8 cellular contexts compared by ENCODE assay signal in genomic region chr12:94710933-94711332, GRCh38.
DNase-seq lines count a peak whose midpoint lies in the region; ATAC-seq, FAIRE-seq and TF ChIP-seq lines count a peak whose summit lies in the region.

No MANE protein-coding gene starts in this region.

- intact Hi-C loops in natural killer cell (cut with micrococcal nuclease): no loop called here

- peaks cover 0 to 9% of the 10 kb centered on the region in 2 donors for H3K27me3 Mint-ChIP-seq in natural killer cell (ENCODE audit: low read depth in 2 of 2)
- H3K27me3 Mint-ChIP-seq in natural killer cell treated with Interleukin-12 subunit alpha and Interleukin-12 subunit beta and Interleukin-15 and Interleukin-18, amount 100 ng/mL, for 72 hours: peaks cover 0 to 2% of the 10 kb centered on the region in 2 donors

- peak in 2 of 3 donors; percentile 57 to 60 for ATAC-seq in natural killer cell
- no peak for ATAC-seq in natural killer cell treated with Interleukin-12 subunit alpha and Interleukin-12 subunit beta and Interleukin-15 and Interleukin-18, amount 100 ng/mL, for 72 hours

- H3K36me3 Mint-ChIP-seq in natural killer cell: no peaks in the 10 kb centered on the region
- no peaks in the 10 kb centered on the region for H3K36me3 Mint-ChIP-seq in natural killer cell treated with Interleukin-12 subunit alpha and Interleukin-12 subunit beta and Interleukin-15 and Interleukin-18, amount 100 ng/mL, for 72 hours

- H3K4me1 Mint-ChIP-seq in natural killer cell: peaks cover 0 to 4% of the 10 kb centered on the region in 2 donors
- H3K4me1 Mint-ChIP-seq in natural killer cell treated with Interleukin-12 subunit alpha and Interleukin-12 subunit beta and Interleukin-15 and Interleukin-18, amount 100 ng/mL, for 72 hours (ENCODE audit: low read depth in 2 of 2): peaks cover 0 to 3% of the 10 kb centered on the region in 2 donors

- no peak for FAIRE-seq in bronchial epithelial cell (lab: Jason Lieb, UNC)

- H3K4me3 ChIP-seq in bronchial epithelial cell (ENCODE audit: low read depth, low read length) (no peak overlapping the region), retinal pigment epithelial cell (ENCODE audit: low read length) (no peak overlapping the region)

- no peak overlapping the region for H3K27ac Mint-ChIP-seq in natural killer cell
- H3K27ac Mint-ChIP-seq in natural killer cell treated with Interleukin-12 subunit alpha and Interleukin-12 subunit beta and Interleukin-15 and Interleukin-18, amount 100 ng/mL, for 72 hours: no peak overlapping the region

- H3K36me3 ChIP-seq in bronchial epithelial cell (ENCODE audit: control insufficient read depth, insufficient read depth, low read length): no peaks in the 10 kb centered on the region

- H3K9me3 Mint-ChIP-seq in natural killer cell: no peaks in the 10 kb centered on the region
- no peaks in the 10 kb centered on the region for H3K9me3 Mint-ChIP-seq in natural killer cell treated with Interleukin-12 subunit alpha and Interleukin-12 subunit beta and Interleukin-15 and Interleukin-18, amount 100 ng/mL, for 72 hours

- no peaks in the 10 kb centered on the region for H3K27me3 ChIP-seq in bronchial epithelial cell (ENCODE audit: control insufficient read depth, insufficient read depth, low read length)

- DNase-seq in natural killer cell (no peak), NCI-H460 (ENCODE audit: extremely low read depth, low read depth) (peak; percentile 43), bronchial epithelial cell (ENCODE audit: low read depth) (peak; percentile 33), retinal pigment epithelial cell (ENCODE audit: low read depth) (no peak), NCI-H446 treated with DMSO at 0.1 percent for 48 hours (lab: John Stamatoyannopoulos, UW) (no peak), T1000 (lab: John Stamatoyannopoulos, UW) (no peak)
- DNase-seq in natural killer cell treated with Interleukin-12 subunit alpha and Interleukin-12 subunit beta and Interleukin-15 and Interleukin-18, amount 100 ng/mL, for 72 hours (ENCODE audit: low spot score): no peak
- DNase-seq in activated CD4-positive, CD25-positive, alpha-beta regulatory T cell treated with anti-CD3 and anti-CD28 coated beads, Interleukin-2, amount 50 U/mL, for 72 hours: no peak

- H3K4me3 Mint-ChIP-seq in natural killer cell: no peak overlapping the region
- H3K4me3 Mint-ChIP-seq in natural killer cell treated with Interleukin-12 subunit alpha and Interleukin-12 subunit beta and Interleukin-15 and Interleukin-18, amount 100 ng/mL, for 72 hours: no peak overlapping the region

- TF ChIP-seq CTCF in natural killer cell (IDR thresholded peaks at IDR 0.05) (peak; percentile 32), bronchial epithelial cell (IDR thresholded peaks at IDR 0.05; ENCODE audit: insufficient read depth, low read length, severe bottlenecking) (peak; percentile 42), retinal pigment epithelial cell (conservative IDR thresholded peaks at IDR 0.05; ENCODE audit: low read depth, low read length) (peak; percentile 52)

Comparison
In these comparisons a context has a peak if more than half of its experiments do, and no peak if none do; other contexts are left out.
1. ATAC-seq: peak in natural killer cell (2 of 3); none in natural killer cell treated with Interleukin-12 subunit alpha and Interleukin-12 subunit beta and Interleukin-15 and Interleukin-18, amount 100 ng/mL, for 72 hours (0 of 2).
2. DNase-seq: peak in NCI-H460 (single experiment) and bronchial epithelial cell (single experiment); none in natural killer cell (single experiment), natural killer cell treated with Interleukin-12 subunit alpha and Interleukin-12 subunit beta and Interleukin-15 and Interleukin-18, amount 100 ng/mL, for 72 hours (single experiment), retinal pigment epithelial cell (single experiment), NCI-H446 treated with DMSO at 0.1 percent for 48 hours (single experiment), activated CD4-positive, CD25-positive, alpha-beta regulatory T cell treated with anti-CD3 and anti-CD28 coated beads, Interleukin-2, amount 50 U/mL, for 72 hours (single experiment) and T1000 (single experiment).
3. Peak in every context shown above with its lines, with median percentiles within 50 percentile points of each other: CTCF ChIP-seq.